Comparison of ENCODE assay signal across 1 cellular context in the genomic region with DNA sequence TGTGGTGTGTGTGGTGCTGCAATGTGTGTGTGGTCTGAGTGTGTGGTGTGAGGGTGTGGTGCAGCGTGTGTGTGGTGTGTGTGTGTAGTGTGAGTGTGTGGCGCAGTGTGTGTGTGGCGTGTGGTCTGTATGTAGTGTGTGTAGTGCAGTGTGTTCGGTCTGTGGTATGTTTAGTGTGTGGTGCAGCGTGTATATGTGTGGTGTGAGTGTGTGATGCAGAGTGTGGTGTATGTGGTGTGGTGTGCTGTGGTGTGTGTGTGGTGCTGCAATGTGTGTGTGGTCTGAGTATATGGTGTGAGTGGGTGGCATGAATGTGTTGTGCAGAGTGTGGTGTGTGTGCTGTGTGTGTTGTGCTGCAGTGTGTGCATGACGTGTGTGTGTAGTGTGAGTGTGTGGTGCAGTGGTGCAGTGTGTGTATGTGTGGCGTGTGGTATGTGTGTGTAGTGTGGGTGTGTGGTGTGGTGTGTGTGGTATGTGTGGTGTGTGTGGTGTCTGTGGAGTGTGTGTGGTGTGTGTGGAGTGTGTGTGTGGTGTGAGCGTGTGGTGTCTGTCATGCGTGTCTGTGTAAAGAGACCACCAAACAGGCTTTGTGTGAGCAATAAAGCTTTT.
TF ChIP-seq lines count a peak whose summit lies in the region.

No MANE protein-coding gene starts in this region.

TF ChIP-seq in IMR-90, 13 proteins besides CTCF, POLR2A, EP300 and RAD21:
- TF ChIP-seq MAZ (IDR thresholded peaks at IDR 0.05; ENCODE audit: borderline replicate concordance, low read depth, low read length) = no peak
- TF ChIP-seq CEBPB (IDR thresholded peaks at IDR 0.05; ENCODE audit: low read depth, low read length) = no peak
TF ChIP-seq in IMR-90: peak in this region for 0.
